ENCODE assay signal across 8 cellular contexts in the genomic region with DNA sequence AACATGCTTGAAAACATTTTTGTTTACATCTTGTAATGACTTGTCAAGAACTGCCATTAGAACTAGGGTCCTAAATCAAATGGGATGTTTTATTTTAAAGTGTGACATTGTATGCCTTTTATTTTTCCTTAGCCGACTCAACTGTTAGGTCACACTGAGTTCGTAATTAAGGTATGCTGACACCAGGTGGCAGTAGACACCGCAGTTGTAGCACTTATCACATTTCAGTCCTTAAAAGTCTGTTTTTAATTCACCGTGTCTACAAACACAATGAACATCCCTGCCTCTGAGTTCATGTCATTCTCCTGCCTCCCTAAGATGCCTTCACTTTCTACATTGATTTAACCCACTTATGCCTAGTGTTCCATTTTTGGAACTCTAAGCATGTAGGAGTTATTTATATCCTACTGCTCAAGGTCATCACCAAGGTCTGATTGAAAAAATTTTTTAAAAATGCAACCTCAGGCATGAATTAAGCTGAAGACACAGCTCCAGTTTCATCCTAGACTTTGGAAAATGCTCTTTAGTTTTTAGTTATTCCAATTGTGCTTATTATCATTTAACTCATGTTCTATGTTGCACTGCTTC.
DNase-seq lines count a peak whose midpoint lies in the region; ATAC-seq and TF ChIP-seq lines count a peak whose summit lies in the region.

No MANE protein-coding gene starts in this region.

- no peak overlapping the region for H3K4me3 Mint-ChIP-seq in HFFc6

- peaks cover 51% of the 10 kb centered on the region for H3K4me1 Mint-ChIP-seq in HFFc6 (ENCODE audit: low read depth)

- intact Hi-C loops in left ventricle myocardium superior (cut with micrococcal nuclease): no loop called here

- no peaks in the 10 kb centered on the region for H3K9me3 Mint-ChIP-seq in HFFc6

- peaks cover 32% of the 10 kb centered on the region for H3K36me3 Mint-ChIP-seq in HFFc6 (ENCODE audit: low read depth)

- peak; percentile 90 for TF ChIP-seq CTCF in HFFc6 (IDR thresholded peaks at IDR 0.05)

- peak; percentile 25 for ATAC-seq in left ventricle myocardium superior
- ATAC-seq in HG03457 (IDR thresholded peaks at IDR 0.05; ENCODE audit: unreplicated experiment): no peak
- no peak for ATAC-seq in GM21576 (IDR thresholded peaks at IDR 0.05; ENCODE audit: unreplicated experiment)

- no peak overlapping the region for H3K27ac Mint-ChIP-seq in HFFc6

- peaks cover 3% of the 10 kb centered on the region for H3K27me3 Mint-ChIP-seq in HFFc6 (ENCODE audit: insufficient read depth)

- peak; percentile 87 for DNase-seq in DMS53 (lab: John Stamatoyannopoulos, UW)
- peak; percentile 49 for DNase-seq in HFFc6
- peak; percentile 79 for DNase-seq in SK-MEL-5 (ENCODE audit: low read depth, low spot score)
- no peak for DNase-seq in left ventricle myocardium superior
- no peak for DNase-seq in activated CD8-positive, alpha-beta memory T cell treated with anti-CD3 and anti-CD28 coated beads for 24 hours
- no peak for DNase-seq in NCI-H2171 (lab: John Stamatoyannopoulos, UW)

- in situ Hi-C loops in SK-MEL-5 (cut with HindIII; ENCODE audit: low pct_unique_long_range_greater_than_20kb, low sequenced_read_pairs): no loop called here

Comparison
In these comparisons a context has a peak if more than half of its experiments do, and no peak if none do; other contexts are left out.
1. DNase-seq: peak in DMS53 (single experiment), HFFc6 (single experiment) and SK-MEL-5 (single experiment); none in left ventricle myocardium superior (single experiment), activated CD8-positive, alpha-beta memory T cell treated with anti-CD3 and anti-CD28 coated beads for 24 hours (single experiment) and NCI-H2171 (single experiment).